ENCODE assay signal across 8 cellular contexts in genomic region chr3:33438871-33439270, GRCh38. TPM values are rescaled to one million over a fixed set of nuclear protein-coding genes. Genes with fewer than 3 reads are reported as not detected.
DNase-seq lines count a peak whose midpoint lies in the region; ATAC-seq and TF ChIP-seq lines count a peak whose summit lies in the region.

No MANE protein-coding gene starts in this region.

- H3K4me1 ChIP-seq in OCI-LY3 (ENCODE audit: low read length) = peaks cover 35% of the 10 kb centered on the region
- H3K4me1 ChIP-seq in osteoblast (ENCODE audit: insufficient read depth, low read length) = peaks cover 46% of the 10 kb centered on the region

- TF ChIP-seq CTCF in OCI-LY3 (IDR thresholded peaks at IDR 0.05; ENCODE audit: low read depth, low read length) = no peak
- no peak for TF ChIP-seq CTCF in endothelial cell (IDR thresholded peaks at IDR 0.05; ENCODE audit: unreplicated experiment)
- TF ChIP-seq CTCF in osteoblast (IDR thresholded peaks at IDR 0.05; ENCODE audit: extremely low read depth, low read depth, low read length) = no peak

- H3K4me1 Mint-ChIP-seq in endothelial cell (ENCODE audit: unreplicated experiment) = peaks cover 34% of the 10 kb centered on the region

- H3K4me3 Mint-ChIP-seq in endothelial cell (ENCODE audit: unreplicated experiment) = peak overlapping the region; percentile 97

- DNase-seq in EH (ENCODE audit: low read depth) (peak; percentile 53), endothelial cell (ENCODE audit: low spot score) (no peak), osteoblast (ENCODE audit: insufficient read length, low spot score, missing footprints) (peak; percentile 85), GF-D8 (lab: John Stamatoyannopoulos, UW) (no peak)

- peak overlapping the region; percentile 93 for H3K27ac Mint-ChIP-seq in endothelial cell (ENCODE audit: unreplicated experiment)

- H3K27ac ChIP-seq in OCI-LY3 (ENCODE audit: low read length) (peak overlapping the region; percentile 92), osteoblast (ENCODE audit: low read depth, low read length) (peak overlapping the region; percentile 87)

- H3K36me3 ChIP-seq in OCI-LY3 (replicated peaks; ENCODE audit: low read depth, low read length) = no peaks in the 10 kb centered on the region
- no peaks in the 10 kb centered on the region for H3K36me3 ChIP-seq in osteoblast (ENCODE audit: insufficient read depth, low read length)

- peaks cover 5% of the 10 kb centered on the region for H3K27me3 Mint-ChIP-seq in endothelial cell (ENCODE audit: unreplicated experiment)

- H2AFZ ChIP-seq in OCI-LY3 (ENCODE audit: low read depth, low read length) (no peak overlapping the region), osteoblast (ENCODE audit: low read length) (no peak overlapping the region)

- ATAC-seq in HG03460 (IDR thresholded peaks at IDR 0.05; ENCODE audit: unreplicated experiment) (no peak), HG03432 (IDR thresholded peaks at IDR 0.05; ENCODE audit: unreplicated experiment) (no peak), GM21381 (IDR thresholded peaks at IDR 0.05; ENCODE audit: unreplicated experiment) (no peak)

- peaks cover 50% of the 10 kb centered on the region for H4K20me1 ChIP-seq in OCI-LY3 (ENCODE audit: insufficient read depth, low read length)
- peaks cover 49% of the 10 kb centered on the region for H4K20me1 ChIP-seq in osteoblast (ENCODE audit: insufficient read depth, low read length)

- H3K79me2 ChIP-seq in OCI-LY3 (ENCODE audit: low read length) = peaks cover 66% of the 10 kb centered on the region
- H3K79me2 ChIP-seq in osteoblast (ENCODE audit: insufficient read depth, low read length) = peaks cover 58% of the 10 kb centered on the region

- H3K9me3 ChIP-seq in OCI-LY3 (ENCODE audit: insufficient read depth, low read length) = no peaks in the 10 kb centered on the region
- H3K9me3 ChIP-seq in osteoblast (ENCODE audit: low read depth, low read length) = no peaks in the 10 kb centered on the region

- H3K4me3 ChIP-seq in OCI-LY3 (ENCODE audit: low read length) = peak overlapping the region; percentile 78
- H3K4me3 ChIP-seq in osteoblast (ENCODE audit: insufficient read depth, low read length) = peak overlapping the region; percentile 92

- H3K36me3 Mint-ChIP-seq in endothelial cell (ENCODE audit: low read depth, unreplicated experiment) = peaks cover 10% of the 10 kb centered on the region

- H3K9ac ChIP-seq in OCI-LY3 (ENCODE audit: low read length) = peak overlapping the region; percentile 88

- H3K4me2 ChIP-seq in OCI-LY3 (ENCODE audit: low read length) (peak overlapping the region; percentile 95), osteoblast (ENCODE audit: insufficient read depth, low read length) (peak overlapping the region; percentile 92)

- H3K9me3 Mint-ChIP-seq in endothelial cell (ENCODE audit: unreplicated experiment) = no peaks in the 10 kb centered on the region

- H3K27me3 ChIP-seq in OCI-LY3 (ENCODE audit: low read depth, low read length) (no peaks in the 10 kb centered on the region), osteoblast (ENCODE audit: insufficient read depth, low read length) (no peaks in the 10 kb centered on the region)

RNA-seq across cellular contexts. Expression of gene UBP1, which starts 1.3 kb away (rescaled TPM):
- total RNA-seq in endothelial cell (ENCODE audit: unreplicated experiment) (83.3 TPM), osteoblast (69.0 and 77.4 TPM in 2 replicates)

Comparison
In these comparisons a context has a peak if more than half of its experiments do, and no peak if none do; other contexts are left out.
1. DNase-seq: peak in EH (single experiment) and osteoblast (single experiment); none in endothelial cell (single experiment) and GF-D8 (single experiment).